17 cellular contexts compared by ENCODE assay signal in the genomic region with DNA sequence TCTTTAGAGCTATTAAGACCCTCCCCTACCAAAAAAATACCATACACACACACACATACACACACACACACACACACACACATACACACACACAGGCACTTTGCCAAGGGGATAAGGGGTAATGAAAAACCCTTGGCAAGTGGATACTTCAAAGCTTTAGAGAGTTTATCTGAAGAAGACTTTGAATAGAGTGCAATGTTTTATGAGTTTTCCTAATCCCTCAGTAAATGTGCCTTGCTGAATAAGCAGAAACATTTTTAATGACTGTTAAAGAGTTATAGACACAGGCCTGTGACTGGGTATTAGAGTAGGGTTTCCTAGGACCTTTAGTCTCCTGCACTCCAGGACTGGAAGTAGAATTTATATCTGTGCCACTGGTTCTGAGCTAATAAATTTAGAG.
"Had no signal": no experiment of that assay in that cellular context is flagged by ENCODE, and none has a peak within 500 bp of the region (broad histone marks: within the 10 kb centered on the region; RNA-seq: fewer than 3 reads in every experiment).

No MANE protein-coding gene starts in this region.

- H3K36me3 ChIP-seq: gastroesophageal sphincter had no signal

- H3K9me3 ChIP-seq: body of pancreas, gastroesophageal sphincter, mucosa of descending colon, testis had no signal

- H3K27me3 ChIP-seq: body of pancreas, gastroesophageal sphincter, testis had no signal

- FAIRE-seq: TTC549 had no signal

- H3K27ac Mint-ChIP-seq: natural killer cell treated with Interleukin-12 subunit alpha and Interleukin-12 subunit beta and Interleukin-15 and Interleukin-18, amount 100 ng/mL, for 72 hours; stimulated activated naive CD8-positive, alpha-beta T cell treated with anti-CD3 and anti-CD28 coated beads, Interleukin-15, amount 100 ng/mL, for 72 hours had no signal

- DNase-seq: activated naive CD4-positive, alpha-beta T cell treated with anti-CD3 and anti-CD28 coated beads, Interleukin-2, amount 50 U/mL, for 16 hours; body of pancreas; central memory CD4-positive, alpha-beta T cell; effector memory CD4-positive, alpha-beta T cell; hippocampal formation; kidney glomerular epithelial cell; mucosa of descending colon; stimulated activated CD4-positive, alpha-beta T cell treated with anti-CD3 and anti-CD28 coated beads, Interleukin-15, amount 100 ng/mL, for 24 hours; stimulated activated CD4-positive, alpha-beta T cell treated with anti-CD3 and anti-CD28 coated beads, Interleukin-4, amount 100 ng/mL, for 24 hours; stimulated activated naive CD8-positive, alpha-beta T cell treated with anti-CD3 and anti-CD28 coated beads, Interleukin-15, amount 100 ng/mL, for 72 hours; T-helper 2 cell; testis had no signal

- H3K4me3 Mint-ChIP-seq: natural killer cell treated with Interleukin-12 subunit alpha and Interleukin-12 subunit beta and Interleukin-15 and Interleukin-18, amount 100 ng/mL, for 72 hours; stimulated activated naive CD8-positive, alpha-beta T cell treated with anti-CD3 and anti-CD28 coated beads, Interleukin-15, amount 100 ng/mL, for 72 hours had no signal

- H3K4me3 ChIP-seq: body of pancreas, gastroesophageal sphincter, lung, mucosa of descending colon, testis had no signal

- H3K27me3 Mint-ChIP-seq: stimulated activated naive CD8-positive, alpha-beta T cell treated with anti-CD3 and anti-CD28 coated beads, Interleukin-15, amount 100 ng/mL, for 72 hours had no signal

- H3K4me1 ChIP-seq: testis had no signal

- H3K27ac ChIP-seq: body of pancreas, epithelial cell of prostate, testis had no signal

- H3K4me1 Mint-ChIP-seq: stimulated activated naive CD8-positive, alpha-beta T cell treated with anti-CD3 and anti-CD28 coated beads, Interleukin-15, amount 100 ng/mL, for 72 hours had no signal

- ATAC-seq: body of pancreas; mucosa of descending colon; natural killer cell treated with Interleukin-12 subunit alpha and Interleukin-12 subunit beta and Interleukin-15 and Interleukin-18, amount 100 ng/mL, for 72 hours; stimulated activated naive CD8-positive, alpha-beta T cell treated with anti-CD3 and anti-CD28 coated beads, Interleukin-15, amount 100 ng/mL, for 72 hours had no signal
